ENCODE assay signal across 22 cellular contexts in genomic region chr6:106461084-106461483, GRCh38.
"Had no signal": no experiment of that assay in that cellular context is flagged by ENCODE, and none has a peak within 500 bp of the region (broad histone marks: within the 10 kb centered on the region; RNA-seq: fewer than 3 reads in every experiment).

No MANE protein-coding gene starts in this region.

- H3K9me3 Mint-ChIP-seq: activated CD4-positive, alpha-beta T cell treated with anti-CD3 and anti-CD28 coated beads, Interleukin-2, amount 10 ng/mL, durations not matched to agents 7 days and 5 days; activated naive CD4-positive, alpha-beta T cell treated with anti-CD3 and anti-CD28 coated beads for 36 hours; activated naive CD8-positive, alpha-beta T cell treated with anti-CD3 and anti-CD28 coated beads, Interleukin-2, amount 50 U/mL, for 24 hours; activated T-cell treated with anti-CD3 and anti-CD28 coated beads, Interleukin-2, amount 50 U/mL, for 24 hours; activated T-helper 2 cell treated with anti-CD3 and anti-CD28 coated beads, Interferon-gamma antibody, Interleukin-2, Interleukin-4, amounts not matched to agents 10 μg/mL and 5 μg/mL and 100 μg/mL, durations not matched to agents 14 hours and 24 hours and 36 hours; brain; natural killer cell treated with Interleukin-12 subunit alpha and Interleukin-12 subunit beta and Interleukin-15 and Interleukin-18, amount 100 ng/mL, for 72 hours had no signal

- H3K4me1 ChIP-seq: pancreas, thyroid gland had no signal

- H3K4me3 ChIP-seq: hepatocyte, lung, pancreas, thyroid gland had no signal

- H3K27me3 Mint-ChIP-seq: activated naive CD8-positive, alpha-beta T cell treated with anti-CD3 and anti-CD28 coated beads, Interleukin-2, amount 50 U/mL, for 24 hours had no signal

- DNase-seq: activated CD4-positive, alpha-beta T cell treated with anti-CD3 and anti-CD28 coated beads, Interleukin-2, amount 10 ng/mL, durations not matched to agents 7 days and 5 days; activated CD8-positive, alpha-beta T cell treated with anti-CD3 and anti-CD28 coated beads, Interleukin-2, amount 10 ng/mL, durations not matched to agents 7 days and 5 days; activated naive CD4-positive, alpha-beta T cell treated with anti-CD3 and anti-CD28 coated beads for 36 hours; activated naive CD8-positive, alpha-beta T cell treated with anti-CD3 and anti-CD28 coated beads, Interleukin-2, amount 50 U/mL, for 24 hours; activated T-cell treated with anti-CD3 and anti-CD28 coated beads, Interleukin-2, amount 50 U/mL, for 24 hours; anterior cingulate cortex; caudate nucleus; endodermal cell; foreskin fibroblast; pancreas; stimulated activated naive CD4-positive, alpha-beta T cell; thyroid gland had no signal

- H3K27ac ChIP-seq: epithelial cell of prostate, hepatocyte, neutrophil, pancreas, thyroid gland had no signal

- H3K4me1 Mint-ChIP-seq: activated CD4-positive, alpha-beta T cell treated with anti-CD3 and anti-CD28 coated beads, Interleukin-2, amount 10 ng/mL, durations not matched to agents 7 days and 5 days; activated naive CD8-positive, alpha-beta T cell treated with anti-CD3 and anti-CD28 coated beads, Interleukin-2, amount 50 U/mL, for 24 hours had no signal

- H3K27ac Mint-ChIP-seq: activated CD4-positive, alpha-beta T cell treated with anti-CD3 and anti-CD28 coated beads, Interleukin-2, amount 10 ng/mL, durations not matched to agents 7 days and 5 days; activated CD8-positive, alpha-beta T cell treated with anti-CD3 and anti-CD28 coated beads, Interleukin-2, amount 10 ng/mL, durations not matched to agents 7 days and 5 days; activated naive CD4-positive, alpha-beta T cell treated with anti-CD3 and anti-CD28 coated beads for 36 hours; activated naive CD8-positive, alpha-beta T cell treated with anti-CD3 and anti-CD28 coated beads, Interleukin-2, amount 50 U/mL, for 24 hours; activated T-cell treated with anti-CD3 and anti-CD28 coated beads, Interleukin-2, amount 50 U/mL, for 24 hours; activated T-helper 2 cell treated with anti-CD3 and anti-CD28 coated beads, Interferon-gamma antibody, Interleukin-2, Interleukin-4, amounts not matched to agents 10 μg/mL and 5 μg/mL and 100 μg/mL, durations not matched to agents 14 hours and 24 hours and 36 hours; endodermal cell; natural killer cell treated with Interleukin-12 subunit alpha and Interleukin-12 subunit beta and Interleukin-15 and Interleukin-18, amount 100 ng/mL, for 72 hours had no signal

- H3K27me3 ChIP-seq: hepatocyte, neutrophil, pancreas, thyroid gland had no signal

- H3K36me3 ChIP-seq: neutrophil, pancreas, thyroid gland had no signal

- H3K36me3 Mint-ChIP-seq: brain; natural killer cell treated with Interleukin-12 subunit alpha and Interleukin-12 subunit beta and Interleukin-15 and Interleukin-18, amount 100 ng/mL, for 72 hours had no signal

- H3K9me3 ChIP-seq: neutrophil, pancreas, thyroid gland had no signal

- H3K4me3 Mint-ChIP-seq: activated CD4-positive, alpha-beta T cell treated with anti-CD3 and anti-CD28 coated beads, Interleukin-2, amount 10 ng/mL, durations not matched to agents 7 days and 5 days; activated CD8-positive, alpha-beta T cell treated with anti-CD3 and anti-CD28 coated beads, Interleukin-2, amount 10 ng/mL, durations not matched to agents 7 days and 5 days; activated naive CD4-positive, alpha-beta T cell treated with anti-CD3 and anti-CD28 coated beads for 36 hours; activated naive CD8-positive, alpha-beta T cell treated with anti-CD3 and anti-CD28 coated beads, Interleukin-2, amount 50 U/mL, for 24 hours; activated T-cell treated with anti-CD3 and anti-CD28 coated beads, Interleukin-2, amount 50 U/mL, for 24 hours; brain; endodermal cell; natural killer cell treated with Interleukin-12 subunit alpha and Interleukin-12 subunit beta and Interleukin-15 and Interleukin-18, amount 100 ng/mL, for 72 hours had no signal

- ATAC-seq: activated CD4-positive, CD25-positive, alpha-beta regulatory T cell treated with anti-CD3 and anti-CD28 coated beads, Interleukin-2, amount 50 U/mL, for 24 hours; activated CD8-positive, alpha-beta T cell treated with anti-CD3 and anti-CD28 coated beads, Interleukin-2, amount 10 ng/mL, durations not matched to agents 7 days and 5 days; activated naive CD8-positive, alpha-beta T cell treated with anti-CD3 and anti-CD28 coated beads, Interleukin-2, amount 50 U/mL, for 24 hours; left lobe of liver; natural killer cell treated with Interleukin-12 subunit alpha and Interleukin-12 subunit beta and Interleukin-15 and Interleukin-18, amount 100 ng/mL, for 72 hours; pancreas; sciatic nerve had no signal
